29 cellular contexts compared by ENCODE assay signal in genomic region chr21:33264561-33264960, GRCh38. TPM values are rescaled to one million over a fixed set of nuclear protein-coding genes. Genes with fewer than 3 reads are reported as not detected.
DNase-seq lines count a peak whose midpoint lies in the region; ATAC-seq and TF ChIP-seq lines count a peak whose summit lies in the region.
"Had no signal": no experiment of that assay in that cellular context is flagged by ENCODE, and none has a peak within 500 bp of the region (broad histone marks: within the 10 kb centered on the region; RNA-seq: fewer than 3 reads in every experiment).

No MANE protein-coding gene starts in this region.

- peak overlapping the region; percentile 64 for H3K27ac Mint-ChIP-seq in activated naive CD4-positive, alpha-beta T cell treated with anti-CD3 and anti-CD28 coated beads, Interleukin-2, amount 10 ng/mL, durations not matched to agents 7 days and 5 days
- no peak overlapping the region for H3K27ac Mint-ChIP-seq in activated naive CD4-positive, alpha-beta T cell treated with anti-CD3 and anti-CD28 coated beads, Interleukin-2, amount 50 U/mL, for 72 hours
- no peak overlapping the region for H3K27ac Mint-ChIP-seq in endodermal cell
- H3K27ac Mint-ChIP-seq: stimulated activated effector memory CD8-positive, alpha-beta T cell treated with anti-CD3 and anti-CD28 coated beads, Interleukin-12 subunit alpha, Interleukin-12 subunit beta, amount 100 ng/mL, for 72 hours had no signal

- H3K9ac ChIP-seq in Karpas-422 (ENCODE audit: low read length) (peak overlapping the region; percentile 84), endodermal cell (ENCODE audit: extremely low read depth, low read length, poor library complexity, severe bottlenecking) (no peak overlapping the region), skeletal muscle tissue (ENCODE audit: low read depth in 1 of 3, low read length in 3 of 3) (peak overlapping the region in 2 of 3 donors; percentile 23 to 34)

- H3K27ac ChIP-seq in Karpas-422 (ENCODE audit: low read length) (peak overlapping the region; percentile 68; the same call in 1 of the 2 replicates), endodermal cell (ENCODE audit: low read depth, low read length) (no peak overlapping the region), skeletal muscle tissue (ENCODE audit: low read depth, low read length) (peak overlapping the region; percentile 87)
- H3K27ac ChIP-seq: 22Rv1, SJSA1 had no signal

- H3K4me1 Mint-ChIP-seq in activated naive CD4-positive, alpha-beta T cell treated with anti-CD3 and anti-CD28 coated beads, Interleukin-2, amount 10 ng/mL, durations not matched to agents 7 days and 5 days = peaks cover 75% of the 10 kb centered on the region
- peaks cover 10% of the 10 kb centered on the region for H3K4me1 Mint-ChIP-seq in endodermal cell

- H3K4me3 ChIP-seq in Karpas-422 (ENCODE audit: low read length) = no peak overlapping the region
- no peak overlapping the region for H3K4me3 ChIP-seq in endodermal cell (ENCODE audit: low read length)
- H3K4me3 ChIP-seq in skeletal muscle tissue (ENCODE audit: low read length in 3 of 3) = peak overlapping the region in 1 of 3 donors; percentile 35
- H3K4me3 ChIP-seq: coronary artery, SJSA1, upper lobe of left lung had no signal

- CTCF ChIA-PET in activated naive CD4-positive, alpha-beta T cell treated with anti-CD3 and anti-CD28 coated beads, Interleukin-2, amount 10 ng/mL, durations not matched to agents 7 days and 5 days (lab: Charles Lee) = interaction anchor here (1.3 to 1.4 kb wide), 2 partner anchors 54 to 180 kb away, joined by 4 read pairs; no protein-coding TSS in a partner anchor

- H3K9me3 Mint-ChIP-seq in activated naive CD4-positive, alpha-beta T cell treated with anti-CD3 and anti-CD28 coated beads, Interleukin-2, amount 10 ng/mL, durations not matched to agents 7 days and 5 days = no peaks in the 10 kb centered on the region
- no peaks in the 10 kb centered on the region for H3K9me3 Mint-ChIP-seq in activated naive CD4-positive, alpha-beta T cell treated with anti-CD3 and anti-CD28 coated beads, Interleukin-2, amount 50 U/mL, for 72 hours
- H3K9me3 Mint-ChIP-seq in endodermal cell = no peaks in the 10 kb centered on the region
- H3K9me3 Mint-ChIP-seq: activated CD4-positive, alpha-beta T cell treated with anti-CD3 and anti-CD28 coated beads, Interleukin-2, amount 10 ng/mL, durations not matched to agents 24 days and 14 days; effector memory CD8-positive, alpha-beta T cell; stimulated activated effector memory CD8-positive, alpha-beta T cell treated with anti-CD3 and anti-CD28 coated beads, Interleukin-12 subunit alpha, Interleukin-12 subunit beta, amount 100 ng/mL, for 72 hours had no signal

- TF ChIP-seq CTCF in endodermal cell (conservative IDR thresholded peaks at IDR 0.05) = no peak

- H3K9me3 ChIP-seq in Karpas-422 (ENCODE audit: low read length) = no peaks in the 10 kb centered on the region
- H3K9me3 ChIP-seq in endodermal cell (ENCODE audit: control insufficient read depth, low read length) = no peaks in the 10 kb centered on the region
- no peaks in the 10 kb centered on the region for H3K9me3 ChIP-seq in skeletal muscle tissue (ENCODE audit: control insufficient read depth in 3 of 3, low read length in 3 of 3)
- H3K9me3 ChIP-seq: left lung, SJSA1, upper lobe of left lung had no signal

- H3K4me1 ChIP-seq in Karpas-422 (ENCODE audit: low read length) (peaks cover 46% of the 10 kb centered on the region), endodermal cell (ENCODE audit: control insufficient read depth, insufficient read depth, low read length) (no peaks in the 10 kb centered on the region), skeletal muscle tissue (ENCODE audit: control insufficient read depth in 3 of 3, insufficient read depth in 3 of 3, low read length in 3 of 3) (peaks cover 12 to 25% (median 25%) of the 10 kb centered on the region in 3 donors)

- peaks cover 56% of the 10 kb centered on the region for H3K36me3 Mint-ChIP-seq in activated naive CD4-positive, alpha-beta T cell treated with anti-CD3 and anti-CD28 coated beads, Interleukin-2, amount 10 ng/mL, durations not matched to agents 7 days and 5 days
- H3K36me3 Mint-ChIP-seq in activated naive CD4-positive, alpha-beta T cell treated with anti-CD3 and anti-CD28 coated beads, Interleukin-2, amount 50 U/mL, for 72 hours = peaks cover 25 to 31% of the 10 kb centered on the region in 2 donors
- H3K36me3 Mint-ChIP-seq in endodermal cell (ENCODE audit: low read depth) = peaks cover 10% of the 10 kb centered on the region

- peaks cover 3% of the 10 kb centered on the region; the same call in 1 of the 2 replicates for H3K36me3 ChIP-seq in Karpas-422 (ENCODE audit: insufficient read depth, low read length)
- H3K36me3 ChIP-seq in endodermal cell (ENCODE audit: control insufficient read depth, insufficient read depth, low read length) = peaks cover 12% of the 10 kb centered on the region
- peaks cover 3 to 13% (median 11%) of the 10 kb centered on the region in 3 donors for H3K36me3 ChIP-seq in skeletal muscle tissue (ENCODE audit: control insufficient read depth in 3 of 3, insufficient read depth in 3 of 3, low read length in 3 of 3)

- 79 to 92% methylated on average over 6 to 11 of the region's 11 CpGs for WGBS in endodermal cell (ENCODE audit: insufficient coverage in 1 of 2, insufficient read length in 1 of 2), 2 experiments

- no peak overlapping the region for H3K4me3 Mint-ChIP-seq in activated naive CD4-positive, alpha-beta T cell treated with anti-CD3 and anti-CD28 coated beads, Interleukin-2, amount 10 ng/mL, durations not matched to agents 7 days and 5 days
- H3K4me3 Mint-ChIP-seq in endodermal cell = no peak overlapping the region

- no peaks in the 10 kb centered on the region for H4K20me1 ChIP-seq in Karpas-422 (ENCODE audit: insufficient read depth, low read depth, low read length)

- H3K9me2 ChIP-seq in Karpas-422 (replicated peaks; ENCODE audit: insufficient read depth, low read length) = no peaks in the 10 kb centered on the region

- H3K4me2 ChIP-seq in Karpas-422 (ENCODE audit: low read depth, low read length, poor library complexity, severe bottlenecking) = peak overlapping the region; percentile 99

- H3K27me3 Mint-ChIP-seq in activated naive CD4-positive, alpha-beta T cell treated with anti-CD3 and anti-CD28 coated beads, Interleukin-2, amount 10 ng/mL, durations not matched to agents 7 days and 5 days = no peaks in the 10 kb centered on the region
- peaks cover 12% of the 10 kb centered on the region for H3K27me3 Mint-ChIP-seq in endodermal cell (ENCODE audit: insufficient read depth)
- H3K27me3 Mint-ChIP-seq: activated CD4-positive, alpha-beta T cell treated with anti-CD3 and anti-CD28 coated beads, Interleukin-2, amount 10 ng/mL, durations not matched to agents 24 days and 14 days; effector memory CD8-positive, alpha-beta T cell had no signal

- peaks cover 22% of the 10 kb centered on the region for H3K79me2 ChIP-seq in Karpas-422 (ENCODE audit: low read length)

- no peak for DNase-seq in activated naive CD4-positive, alpha-beta T cell treated with anti-CD3 and anti-CD28 coated beads, Interleukin-2, amount 10 ng/mL, durations not matched to agents 7 days and 5 days
- DNase-seq in activated naive CD4-positive, alpha-beta T cell treated with anti-CD3 and anti-CD28 coated beads, Interleukin-2, amount 50 U/mL, for 72 hours (ENCODE audit: low spot score in 2 of 2) = no peak
- DNase-seq in Karpas-422 (no peak), endodermal cell (peak; percentile 33), HT-29 (ENCODE audit: low spot score) (no peak)
- DNase-seq: activated CD4-positive, alpha-beta T cell treated with anti-CD3 and anti-CD28 coated beads, Interleukin-2, amount 10 ng/mL, durations not matched to agents 24 days and 14 days; activated effector memory CD4-positive, alpha-beta T cell treated with anti-CD3 and anti-CD28 coated beads, Interleukin-2, amount 50 U/mL, for 16 hours; activated T-cell treated with anti-CD3 and anti-CD28 coated beads, Interleukin-2, amount 50 U/mL, for 1 hour; caudate nucleus; effector memory CD8-positive, alpha-beta T cell; EL; erythroblast; glutamatergic neuron; HCEC 1CT; IMR-90; left lung; NCI-H1048; NCI-H2107; NCI-H774; stimulated activated CD4-positive, alpha-beta T cell treated with anti-CD3 and anti-CD28 coated beads, Interleukin-15, amount 100 ng/mL, for 24 hours; T1000; upper lobe of left lung had no signal

- ATAC-seq in activated naive CD4-positive, alpha-beta T cell treated with anti-CD3 and anti-CD28 coated beads, Interleukin-2, amount 50 U/mL, for 72 hours = no peak
- no peak for ATAC-seq in GM19463 (IDR thresholded peaks at IDR 0.05; ENCODE audit: unreplicated experiment)
- ATAC-seq in GM18873 (IDR thresholded peaks at IDR 0.05; ENCODE audit: low FRiP score, unreplicated experiment) = no peak
- ATAC-seq: effector memory CD8-positive, alpha-beta T cell; left lung; stimulated activated effector memory CD8-positive, alpha-beta T cell treated with anti-CD3 and anti-CD28 coated beads, Interleukin-12 subunit alpha, Interleukin-12 subunit beta, amount 100 ng/mL, for 72 hours had no signal

- H3K27me3 ChIP-seq in Karpas-422 (ENCODE audit: low read length) = no peaks in the 10 kb centered on the region
- no peaks in the 10 kb centered on the region for H3K27me3 ChIP-seq in endodermal cell (ENCODE audit: control insufficient read depth, insufficient read depth, low read length, poor library complexity, severe bottlenecking)
- H3K27me3 ChIP-seq in skeletal muscle tissue (ENCODE audit: control insufficient read depth in 3 of 3, insufficient read depth in 3 of 3, low read length in 3 of 3) = no peaks in the 10 kb centered on the region
- H3K27me3 ChIP-seq: left lung, SJSA1, upper lobe of left lung had no signal

- H2AFZ ChIP-seq in Karpas-422 (ENCODE audit: low read length) = no peak overlapping the region

RNA-seq across cellular contexts. Expression of gene IL10RB, which starts 1.6 kb away (rescaled TPM):
- 10 to 100 TPM; 21.4 to 33.5 TPM for total RNA-seq in activated naive CD4-positive, alpha-beta T cell treated with anti-CD3 and anti-CD28 coated beads, Interleukin-2, amount 50 U/mL, for 72 hours
- 48.8 and 67.0 TPM in 2 replicates for total RNA-seq in Karpas-422 (2014; rRNA removed; shearing (Covaris generic); ENCODE audit: low replicate concordance)
- total RNA-seq in endodermal cell = 1 to 10 TPM; 4.1 to 5.3 TPM
- polyA plus RNA-seq in endodermal cell (2013, experiment 1 of 2) = 11.6 TPM
- polyA plus RNA-seq in endodermal cell (2013, experiment 2 of 2) = 8.9 TPM
- total RNA-seq in skeletal muscle tissue = 23.0 TPM
- total RNA-seq in HT-29 (2014; rRNA removed; shearing (Covaris generic)) = 10.3 and 13.4 TPM in 2 replicates

RNA-seq across cellular contexts. Expression of gene IFNAR2, which starts 34.8 kb away (rescaled TPM):
- 10 to 100 TPM; 42.2 to 44.4 TPM for total RNA-seq in activated naive CD4-positive, alpha-beta T cell treated with anti-CD3 and anti-CD28 coated beads, Interleukin-2, amount 50 U/mL, for 72 hours
- 10.2 and 25.3 TPM in 2 replicates for total RNA-seq in Karpas-422 (2014; rRNA removed; shearing (Covaris generic); ENCODE audit: low replicate concordance)
- total RNA-seq in endodermal cell (10 to 100 TPM; 14.1 to 27.7 TPM), skeletal muscle tissue (5.7 TPM)
- polyA plus RNA-seq in endodermal cell (2013, experiment 1 of 2) = 24.1 TPM
- 24.8 TPM for polyA plus RNA-seq in endodermal cell (2013, experiment 2 of 2)
- total RNA-seq in HT-29 (2014; rRNA removed; shearing (Covaris generic)) = 1.2 and 1.6 TPM in 2 replicates
